Comparison of ENCODE assay signal across 8 cellular contexts in the genomic region with DNA sequence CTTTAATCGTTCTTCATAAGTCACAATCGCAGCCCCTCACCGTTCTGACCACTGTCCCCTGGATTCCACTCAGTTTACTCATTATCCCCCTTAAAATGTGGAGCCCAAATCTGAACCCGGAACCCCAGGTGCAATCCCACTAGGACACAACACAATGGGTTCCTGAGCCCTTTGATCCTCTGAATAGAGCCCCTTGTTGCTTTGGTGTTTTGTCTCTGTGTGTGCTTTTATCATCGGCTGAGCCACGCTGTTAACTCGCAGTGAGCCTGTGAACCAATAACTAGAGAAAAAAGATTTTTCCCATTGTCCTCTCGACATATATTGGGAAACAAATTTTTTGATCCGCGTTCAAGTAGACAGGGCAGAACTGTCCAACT. TPM values are rescaled to one million over a fixed set of nuclear protein-coding genes. Genes with fewer than 3 reads are reported as not detected.
DNase-seq lines count a peak whose midpoint lies in the region; ATAC-seq and TF ChIP-seq lines count a peak whose summit lies in the region.

No MANE protein-coding gene starts in this region.

- peak overlapping the region; percentile 66 for H3K4me2 ChIP-seq in mammary epithelial cell (ENCODE audit: insufficient read depth, low read depth, low read length)

- in situ Hi-C loops in mammary epithelial cell (cut with MboI; ENCODE audit: low sequenced_read_pairs in 2 of 2), result loop anchor here in 1 of 2 donors (25.0 kb wide), 1 partner anchor 406 kb away; no protein-coding TSS in a partner anchor

- POLR2A ChIA-PET in A673 (lab: Charles Lee; ENCODE audit: low non-redundant PET), result no interaction called here

- no peak for ATAC-seq in activated CD4-positive, CD25-positive, alpha-beta regulatory T cell treated with anti-CD3 and anti-CD28 coated beads, Interleukin-2, amount 50 U/mL, for 24 hours

- H3K27me3 ChIP-seq in A673 (replicated peaks; ENCODE audit: insufficient read depth, low read depth, low read length, poor library complexity) (no peaks in the 10 kb centered on the region), HUES48 (ENCODE audit: control insufficient read depth, insufficient read depth, low read length) (no peaks in the 10 kb centered on the region), mammary epithelial cell (ENCODE audit: insufficient read depth, low read length) (no peaks in the 10 kb centered on the region), mucosa of stomach (ENCODE audit: control insufficient read depth, insufficient read depth, low read length) (no peaks in the 10 kb centered on the region)

- TF ChIP-seq CTCF in A673 (conservative IDR thresholded peaks at IDR 0.05; ENCODE audit: low read depth, low read length) (no peak), mammary epithelial cell (conservative IDR thresholded peaks at IDR 0.05 in 1 of 2, IDR thresholded peaks at IDR 0.05 in 1 of 2; ENCODE audit: extremely low read depth in 1 of 2, insufficient read depth in 1 of 2, low read depth in 1 of 2, low read length in 2 of 2) (no peak)

- H3K4me1 ChIP-seq in A673 (ENCODE audit: insufficient read depth, low read length, poor library complexity, severe bottlenecking) (peaks cover 8% of the 10 kb centered on the region), HUES48 (ENCODE audit: control insufficient read depth, insufficient read depth, low read length) (no peaks in the 10 kb centered on the region), mammary epithelial cell (ENCODE audit: insufficient read depth, low read length) (peaks cover 5% of the 10 kb centered on the region), mucosa of stomach (ENCODE audit: control insufficient read depth, insufficient read depth, low read length) (no peaks in the 10 kb centered on the region)

- peak overlapping the region; percentile 83 for H2AFZ ChIP-seq in mammary epithelial cell (ENCODE audit: low read depth, low read length)

- BruUV-seq in A673 (replicated peaks; lab: Mats Ljungman, UMichigan) (no TSS peak), mammary epithelial cell (replicated peaks; lab: Mats Ljungman, UMichigan) (no TSS peak)

- WGBS in mammary epithelial cell (ENCODE audit: low coverage, missing lambda C conversion rate), result 23% methylated on average over 10 of the region's 10 CpGs

- H3K4me3 ChIP-seq in A673 (ENCODE audit: low read depth, low read length, poor library complexity, severe bottlenecking) (peak overlapping the region; percentile 86), HUES48 (ENCODE audit: low read depth, low read length) (peak overlapping the region; percentile 66), mammary epithelial cell (replicated peaks in 1 of 3; ENCODE audit: insufficient read depth in 1 of 3, low read depth in 2 of 3, low read length in 3 of 3) (peak overlapping the region; percentile 27 to 79 (median 28)), mucosa of stomach (ENCODE audit: low read length) (peak overlapping the region; percentile 17)

- CTCF ChIA-PET in A673 (lab: Charles Lee), result no interaction called here
- CTCF ChIA-PET in mammary epithelial cell (lab: Charles Lee; ENCODE audit: low non-redundant PET), result no interaction called here

- H4K20me1 ChIP-seq in mammary epithelial cell (ENCODE audit: insufficient read depth, low read length), result no peaks in the 10 kb centered on the region

- H3K79me2 ChIP-seq in mammary epithelial cell (ENCODE audit: insufficient read depth, low read length), result peaks cover 41% of the 10 kb centered on the region

- DNase-seq in A673 (ENCODE audit: low spot score), result no peak
- DNase-seq in mammary epithelial cell, result no peak
- no peak for DNase-seq in NCI-H226
- no peak for DNase-seq in NCI-H524 treated with DMSO at 0.1 percent for 48 hours (lab: John Stamatoyannopoulos, UW)
- DNase-seq in HCEC 1CT, result no peak

- H3K9ac ChIP-seq in HUES48 (ENCODE audit: low read depth, low read length) (peak overlapping the region; percentile 53; the same call in 1 of the 2 replicates), mammary epithelial cell (ENCODE audit: insufficient read depth, low read length) (no peak overlapping the region), mucosa of stomach (ENCODE audit: low read length) (peak overlapping the region; percentile 0)

- peaks cover under 1% of the 10 kb centered on the region for H3K36me3 ChIP-seq in A673 (ENCODE audit: insufficient read depth, low read length, poor library complexity, severe bottlenecking)
- H3K36me3 ChIP-seq in HUES48 (ENCODE audit: control insufficient read depth, insufficient read depth, low read length), result no peaks in the 10 kb centered on the region
- H3K36me3 ChIP-seq in mammary epithelial cell (ENCODE audit: insufficient read depth, low read length), result no peaks in the 10 kb centered on the region
- H3K36me3 ChIP-seq in mucosa of stomach (ENCODE audit: control insufficient read depth, insufficient read depth, low read length), result no peaks in the 10 kb centered on the region

- H3K27ac ChIP-seq in A673 (ENCODE audit: low read depth, low read length, poor library complexity, severe bottlenecking) (peak overlapping the region; percentile 29), HUES48 (ENCODE audit: low read depth, low read length) (peak overlapping the region; percentile 77), mammary epithelial cell (ENCODE audit: insufficient read depth, low read depth, low read length) (no peak overlapping the region)

- H3K9me3 ChIP-seq in A673 (ENCODE audit: low read depth, low read length, poor library complexity, severe bottlenecking) (no peaks in the 10 kb centered on the region), HUES48 (ENCODE audit: control insufficient read depth, insufficient read depth, low read length) (peaks cover 2% of the 10 kb centered on the region), mammary epithelial cell (replicated peaks; ENCODE audit: insufficient read depth, low read length) (peaks cover 2% of the 10 kb centered on the region), mucosa of stomach (ENCODE audit: control insufficient read depth, low read length) (no peaks in the 10 kb centered on the region)

- intact Hi-C loops in A673 (cut with micrococcal nuclease; ENCODE audit: unreplicated experiment), result no loop called here
- intact Hi-C loops in mammary epithelial cell (cut with micrococcal nuclease), result no loop called here

- dilution Hi-C loops in mammary epithelial cell (cut with HindIII; ENCODE audit: low sequenced_read_pairs), result loop anchor here (25.0 kb wide), 1 partner anchor 956 kb away; no protein-coding TSS in a partner anchor

RNA-seq across cellular contexts. Expression of gene PDHA1, which starts 0.7 kb away (rescaled TPM):
- 350 and 367 TPM in 2 replicates for total RNA-seq in A673 (2021)
- total RNA-seq in mammary epithelial cell, result 100 to 1,000 TPM in 1 of 2 donors, 10 to 100 TPM in 1; 48.8 to 176 TPM
- polyA plus RNA-seq in mammary epithelial cell, result 175 TPM
- polyA minus RNA-seq in mammary epithelial cell, result 181 TPM

Comparison
In these comparisons a context has a peak if more than half of its experiments do, and no peak if none do; other contexts are left out.
1. H3K4me3 ChIP-seq: peak in every context shown above with its lines; median percentile 86 in A673; 66 in HUES48; 28 in mammary epithelial cell; 17 in mucosa of stomach.